Comparison of ENCODE assay signal across 1 cellular context in the genomic region with DNA sequence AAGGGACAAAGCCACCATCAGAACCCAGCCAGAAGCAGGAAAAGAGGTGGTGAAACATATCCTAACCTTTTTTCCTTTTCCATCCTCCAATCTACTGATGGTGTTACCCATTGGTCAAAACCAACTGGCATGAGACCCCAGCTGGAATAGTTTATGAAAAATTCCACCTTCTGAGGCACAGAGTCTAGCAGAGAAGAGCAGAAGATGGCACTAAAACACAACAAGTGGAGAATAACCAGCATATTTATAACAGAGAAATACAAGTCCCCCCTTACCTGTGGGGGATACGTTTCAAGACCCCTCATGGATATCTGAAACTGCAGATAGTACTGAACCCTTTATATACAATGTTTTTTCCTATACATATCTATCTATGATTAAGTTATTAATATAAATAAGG.
A peak's percentile ranks its signal among the peaks of the same experiment; 100 is the strongest.
TF ChIP-seq lines count a peak whose summit lies in the region.

No MANE protein-coding gene starts in this region.

TF ChIP-seq in K562, 482 proteins besides CTCF, POLR2A, EP300 and RAD21:
- TF ChIP-seq, protein P1, sequence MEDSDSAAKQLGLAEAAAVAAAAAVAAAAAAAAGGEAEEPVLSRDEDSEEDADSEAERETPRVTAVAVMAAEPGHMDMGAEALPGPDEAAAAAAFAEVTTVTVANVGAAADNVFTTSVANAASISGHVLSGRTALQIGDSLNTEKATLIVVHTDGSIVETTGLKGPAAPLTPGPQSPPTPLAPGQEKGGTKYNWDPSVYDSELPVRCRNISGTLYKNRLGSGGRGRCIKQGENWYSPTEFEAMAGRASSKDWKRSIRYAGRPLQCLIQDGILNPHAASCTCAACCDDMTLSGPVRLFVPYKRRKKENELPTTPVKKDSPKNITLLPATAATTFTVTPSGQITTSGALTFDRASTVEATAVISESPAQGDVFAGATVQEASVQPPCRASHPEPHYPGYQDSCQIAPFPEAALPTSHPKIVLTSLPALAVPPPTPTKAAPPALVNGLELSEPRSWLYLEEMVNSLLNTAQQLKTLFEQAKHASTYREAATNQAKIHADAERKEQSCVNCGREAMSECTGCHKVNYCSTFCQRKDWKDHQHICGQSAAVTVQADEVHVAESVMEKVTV (CRISPR knock-in tag; IDR thresholded peaks at IDR 0.05), result 0 out of 2 replicates have a peak, but pooled peaks have one; percentile 13
- TF ChIP-seq, protein P2, sequence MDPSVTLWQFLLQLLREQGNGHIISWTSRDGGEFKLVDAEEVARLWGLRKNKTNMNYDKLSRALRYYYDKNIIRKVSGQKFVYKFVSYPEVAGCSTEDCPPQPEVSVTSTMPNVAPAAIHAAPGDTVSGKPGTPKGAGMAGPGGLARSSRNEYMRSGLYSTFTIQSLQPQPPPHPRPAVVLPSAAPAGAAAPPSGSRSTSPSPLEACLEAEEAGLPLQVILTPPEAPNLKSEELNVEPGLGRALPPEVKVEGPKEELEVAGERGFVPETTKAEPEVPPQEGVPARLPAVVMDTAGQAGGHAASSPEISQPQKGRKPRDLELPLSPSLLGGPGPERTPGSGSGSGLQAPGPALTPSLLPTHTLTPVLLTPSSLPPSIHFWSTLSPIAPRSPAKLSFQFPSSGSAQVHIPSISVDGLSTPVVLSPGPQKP (CRISPR knock-in tag; IDR thresholded peaks at IDR 0.05), result no peak
